8 cellular contexts compared by ENCODE assay signal in the genomic region with DNA sequence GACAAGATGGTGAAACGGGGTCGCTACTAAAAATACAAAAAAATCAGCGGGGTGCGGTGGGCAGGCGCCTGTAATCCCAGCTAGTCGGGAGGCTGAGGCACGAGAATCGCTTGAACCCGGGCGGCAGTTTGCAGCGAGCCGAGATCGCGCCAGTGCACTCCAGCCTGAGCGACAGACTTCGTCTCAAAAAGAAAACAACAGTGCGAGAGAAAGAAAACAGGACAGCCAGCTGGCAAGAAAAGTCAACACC. TPM values are rescaled to one million over a fixed set of nuclear protein-coding genes. Genes with fewer than 3 reads are reported as not detected.
DNase-seq lines count a peak whose midpoint lies in the region; ATAC-seq and TF ChIP-seq lines count a peak whose summit lies in the region.

No MANE protein-coding gene starts in this region.

- peaks cover 0 to 2% of the 10 kb centered on the region in 2 donors for H3K4me1 ChIP-seq in esophagus (ENCODE audit: control insufficient read depth in 2 of 2, insufficient read depth in 2 of 2, low read length in 1 of 2)
- H3K4me1 ChIP-seq in rectal smooth muscle tissue (ENCODE audit: control insufficient read depth, insufficient read depth, low read length) = no peaks in the 10 kb centered on the region

- WGBS in esophagus, 2 donors = 0% methylated on average over 17 of the region's 17 CpGs

- no peak for ATAC-seq in HG02798 (IDR thresholded peaks at IDR 0.05; ENCODE audit: poor library complexity, unreplicated experiment)

- no peaks in the 10 kb centered on the region for H3K27me3 ChIP-seq in esophagus (ENCODE audit: control insufficient read depth in 1 of 2, insufficient read depth in 2 of 2, low read length in 2 of 2)
- H3K27me3 ChIP-seq in rectal smooth muscle tissue (ENCODE audit: control insufficient read depth, insufficient read depth, low read length) = no peaks in the 10 kb centered on the region

- peak overlapping the region; percentile 43 to 44 for H3K4me3 ChIP-seq in esophagus (ENCODE audit: low read depth in 1 of 2, low read length in 2 of 2)
- H3K4me3 ChIP-seq in rectal smooth muscle tissue (ENCODE audit: low read length) = peak overlapping the region; percentile 77

- peak overlapping the region; percentile 83 for H3K9ac ChIP-seq in rectal smooth muscle tissue (ENCODE audit: low read length)

- H3K27ac ChIP-seq in esophagus (ENCODE audit: low read depth in 2 of 2, low read length in 1 of 2) (peak overlapping the region; percentile 95 to 100), rectal smooth muscle tissue (ENCODE audit: low read depth, low read length) (peak overlapping the region; percentile 100)

- TF ChIP-seq EP300 in Ishikawa (IDR thresholded peaks at IDR 0.05; ENCODE audit: borderline replicate concordance) = no peak

- H3K36me3 ChIP-seq in esophagus (ENCODE audit: control insufficient read depth in 2 of 2, insufficient read depth in 2 of 2, low read length in 1 of 2) (no peaks in the 10 kb centered on the region), rectal smooth muscle tissue (ENCODE audit: control insufficient read depth, insufficient read depth, low read length) (no peaks in the 10 kb centered on the region)

- no peaks in the 10 kb centered on the region for H3K9me3 ChIP-seq in esophagus (ENCODE audit: control insufficient read depth in 2 of 2, insufficient read depth in 1 of 2, low read depth in 1 of 2, low read length in 1 of 2)

- DNase-seq in NCI-H1092 treated with DMSO at 0.1 percent for 48 hours (lab: John Stamatoyannopoulos, UW) (peak; percentile 52), NCI-H1092 (lab: John Stamatoyannopoulos, UW) (no peak), NCI-H526 treated with DMSO at 0.1 percent for 48 hours (lab: John Stamatoyannopoulos, UW) (no peak), NCI-H187 (lab: John Stamatoyannopoulos, UW) (no peak)

- no peak for TF ChIP-seq RAD21 in Ishikawa (IDR thresholded peaks at IDR 0.05; ENCODE audit: low read depth)

TF ChIP-seq in Ishikawa, 13 proteins besides CTCF, POLR2A, EP300 and RAD21:
- TF ChIP-seq, protein P1, sequence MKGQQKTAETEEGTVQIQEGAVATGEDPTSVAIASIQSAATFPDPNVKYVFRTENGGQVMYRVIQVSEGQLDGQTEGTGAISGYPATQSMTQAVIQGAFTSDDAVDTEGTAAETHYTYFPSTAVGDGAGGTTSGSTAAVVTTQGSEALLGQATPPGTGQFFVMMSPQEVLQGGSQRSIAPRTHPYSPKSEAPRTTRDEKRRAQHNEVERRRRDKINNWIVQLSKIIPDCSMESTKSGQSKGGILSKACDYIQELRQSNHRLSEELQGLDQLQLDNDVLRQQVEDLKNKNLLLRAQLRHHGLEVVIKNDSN (IDR thresholded peaks at IDR 0.05) = 0 out of 2 replicates have a peak, but pooled peaks have one; percentile 1
- no peak for TF ChIP-seq EGR1 (IDR thresholded peaks at IDR 0.05)

RNA-seq across cellular contexts. Expression of gene RNU4-2, which starts 0.6 kb away (rescaled TPM):
- polyA plus RNA-seq in esophagus = not detected

RNA-seq across cellular contexts. Expression of gene RNU4-1, which starts 0.7 kb away (rescaled TPM):
- polyA plus RNA-seq in esophagus = not detected

RNA-seq across cellular contexts. Expression of gene SIRT4, which starts 9.8 kb away (rescaled TPM):
- polyA plus RNA-seq in esophagus = under 1 TPM; 0.47 to 0.55 TPM

RNA-seq across cellular contexts. Expression of gene PXN, which starts 26.8 kb away (rescaled TPM):
- 10 to 100 TPM; 17.3 to 32.1 TPM for polyA plus RNA-seq in esophagus

RNA-seq across cellular contexts. Expression of gene PLA2G1B, which starts 35.2 kb away (rescaled TPM):
- under 1 TPM; 0.25 to 0.57 TPM for polyA plus RNA-seq in esophagus
